ENCODE assay signal across 14 cellular contexts in genomic region chr5:115578657-115579056, GRCh38. TPM values are rescaled to one million over a fixed set of nuclear protein-coding genes. Genes with fewer than 3 reads are reported as not detected.
DNase-seq lines count a peak whose midpoint lies in the region; ATAC-seq and TF ChIP-seq lines count a peak whose summit lies in the region.
"Had no signal": no experiment of that assay in that cellular context is flagged by ENCODE, and none has a peak within 500 bp of the region (broad histone marks: within the 10 kb centered on the region; RNA-seq: fewer than 3 reads in every experiment).

No MANE protein-coding gene starts in this region.

- no peak for TF ChIP-seq CTCF in HFFc6 (IDR thresholded peaks at IDR 0.05)

- no peak overlapping the region for H3K4me2 ChIP-seq in Karpas-422 (ENCODE audit: low read depth, low read length, poor library complexity, severe bottlenecking)
- H3K4me2 ChIP-seq: SK-N-SH had no signal

- ATAC-seq in GM18511 (IDR thresholded peaks at IDR 0.05; ENCODE audit: unreplicated experiment) (peak; percentile 60), GM21390 (IDR thresholded peaks at IDR 0.05; ENCODE audit: unreplicated experiment) (peak; percentile 58), HG02981 (IDR thresholded peaks at IDR 0.05; ENCODE audit: unreplicated experiment) (peak; percentile 54)
- ATAC-seq: gastrocnemius medialis had no signal

- peaks cover 14% of the 10 kb centered on the region for H3K9me3 Mint-ChIP-seq in HFFc6

- H3K4me3 ChIP-seq in Karpas-422 (ENCODE audit: low read length) = no peak overlapping the region
- H3K4me3 ChIP-seq: gastrocnemius medialis had no signal

- no peaks in the 10 kb centered on the region for H3K79me2 ChIP-seq in Karpas-422 (ENCODE audit: low read length)

- no peak overlapping the region for H2AFZ ChIP-seq in Karpas-422 (ENCODE audit: low read length)

- no peaks in the 10 kb centered on the region; the same call in 1 of the 2 replicates for H3K27me3 Mint-ChIP-seq in HFFc6 (ENCODE audit: insufficient read depth)

- no peaks in the 10 kb centered on the region for H3K9me2 ChIP-seq in Karpas-422 (replicated peaks; ENCODE audit: insufficient read depth, low read length)
- H3K9me2 ChIP-seq: SK-N-SH had no signal

- H3K4me1 Mint-ChIP-seq in HFFc6 (ENCODE audit: low read depth) = peaks cover 68% of the 10 kb centered on the region

- H3K9me3 ChIP-seq in Karpas-422 (ENCODE audit: low read length) = no peaks in the 10 kb centered on the region
- H3K9me3 ChIP-seq: gastrocnemius medialis had no signal

- H3K9ac ChIP-seq in Karpas-422 (ENCODE audit: low read length) = no peak overlapping the region
- H3K9ac ChIP-seq: SK-N-SH had no signal

- H3K4me1 ChIP-seq in Karpas-422 (ENCODE audit: low read length) = peaks cover 28% of the 10 kb centered on the region

- no peaks in the 10 kb centered on the region; the same call in 1 of the 2 replicates for H3K36me3 ChIP-seq in Karpas-422 (ENCODE audit: insufficient read depth, low read length)
- H3K36me3 ChIP-seq: gastrocnemius medialis had no signal

- peaks cover 63% of the 10 kb centered on the region for H3K36me3 Mint-ChIP-seq in HFFc6 (ENCODE audit: low read depth)

- H3K27ac Mint-ChIP-seq in HFFc6 = no peak overlapping the region

- no peak overlapping the region for H3K27ac ChIP-seq in Karpas-422 (ENCODE audit: low read length)
- H3K27ac ChIP-seq: gastrocnemius medialis had no signal

- no peaks in the 10 kb centered on the region for H4K20me1 ChIP-seq in Karpas-422 (ENCODE audit: insufficient read depth, low read depth, low read length)

- no peak overlapping the region for H3K4me3 Mint-ChIP-seq in HFFc6

- no peaks in the 10 kb centered on the region for H3K27me3 ChIP-seq in Karpas-422 (ENCODE audit: low read length)
- H3K27me3 ChIP-seq: gastrocnemius medialis had no signal

- DNase-seq in Karpas-422 = peak; percentile 59
- DNase-seq in activated CD4-positive, alpha-beta T cell treated with anti-CD3 and anti-CD28 coated beads, Interleukin-2, amount 50 U/mL, for 48 hours = no peak
- DNase-seq in stimulated activated CD4-positive, alpha-beta T cell treated with anti-CD3 and anti-CD28 coated beads, Interleukin-12 subunit alpha, Interleukin-12 subunit beta, amount 100 ng/mL, for 4 hours = no peak
- no peak for DNase-seq in HFFc6
- no peak for DNase-seq in NCI-H2196 treated with DMSO at 0.1 percent for 48 hours (lab: John Stamatoyannopoulos, UW; ENCODE audit: unreplicated experiment)
- DNase-seq: activated CD8-positive, alpha-beta memory T cell treated with anti-CD3 and anti-CD28 coated beads for 24 hours; gastrocnemius medialis; GF-D8; NCI-H526 treated with DMSO at 0.1 percent for 48 hours; SK-N-SH; stimulated activated CD4-positive, alpha-beta T cell treated with anti-CD3 and anti-CD28 coated beads, Interleukin-4, amount 100 ng/mL, for 1 hour had no signal

RNA-seq across cellular contexts. Expression of gene TICAM2, which starts 23.6 kb away (rescaled TPM):
- total RNA-seq in Karpas-422 (2014; rRNA removed; shearing (Covaris generic); ENCODE audit: low replicate concordance) = 0.07 TPM in 1 of 2 replicates, not detected in the other
- total RNA-seq in HFFc6 (2021; fragmentation: NEBNext Ultra II Directional; extraction: Animal tissue kit (Norgen Biotek cat#: 25700)) = 10 to 100 TPM in 4 of 6 experiments, 1 to 10 TPM in 2; 8.3 to 15.9 (median 13.1) TPM

RNA-seq across cellular contexts. Expression of gene FEM1C, which starts 34.1 kb away (rescaled TPM):
- 7.6 and 16.8 TPM in 2 replicates for total RNA-seq in Karpas-422 (2014; rRNA removed; shearing (Covaris generic); ENCODE audit: low replicate concordance)
- 10 to 100 TPM; 12.1 to 15.9 (median 14.9) TPM for total RNA-seq in HFFc6 (2021; fragmentation: NEBNext Ultra II Directional; extraction: Animal tissue kit (Norgen Biotek cat#: 25700))

RNA-seq across cellular contexts. Expression of gene TMED7, which starts 47.2 kb away (rescaled TPM):
- total RNA-seq in Karpas-422 (2014; rRNA removed; shearing (Covaris generic); ENCODE audit: low replicate concordance) = 60.8 and 61.1 TPM in 2 replicates
- total RNA-seq in HFFc6 (2021; fragmentation: NEBNext Ultra II Directional; extraction: Animal tissue kit (Norgen Biotek cat#: 25700)) = 100 to 1,000 TPM; 162 to 194 (median 175) TPM
